ENCODE assay signal across 24 cellular contexts in genomic region chr4:98509641-98510170, GRCh38.
A peak's percentile ranks its signal among the peaks of the same experiment; 100 is the strongest.
DNase-seq lines count a peak whose midpoint lies in the region; ATAC-seq and TF ChIP-seq lines count a peak whose summit lies in the region.
"Had no signal": no experiment of that assay in that cellular context is flagged by ENCODE, and none has a peak within 500 bp of the region (broad histone marks: within the 10 kb centered on the region; RNA-seq: fewer than 3 reads in every experiment).

No MANE protein-coding gene starts in this region.

- dilution Hi-C loops in mammary epithelial cell (cut with HindIII; ENCODE audit: low sequenced_read_pairs), result no loop called here

- in situ Hi-C loops in mammary epithelial cell (cut with MboI; ENCODE audit: low sequenced_read_pairs in 2 of 2) (no loop called here), brain microvascular endothelial cell (cut with HindIII; ENCODE audit: low pct_ligation_motif_present, low sequenced_read_pairs) (no loop called here)

- TF ChIP-seq POLR2A in breast epithelium (IDR thresholded peaks at IDR 0.05), result no peak

- no peak for ATAC-seq in HG03135 (IDR thresholded peaks at IDR 0.05; ENCODE audit: unreplicated experiment)
- ATAC-seq: lower lobe of right lung, T-helper 17 cell had no signal

- no peaks in the 10 kb centered on the region for H3K9me3 Mint-ChIP-seq in nephron
- H3K9me3 Mint-ChIP-seq in activated naive CD4-positive, alpha-beta T cell treated with anti-CD3 and anti-CD28 coated beads, Interleukin-2, amount 10 ng/mL, durations not matched to agents 7 days and 5 days, result no peaks in the 10 kb centered on the region
- H3K9me3 Mint-ChIP-seq in CD4-positive, alpha-beta memory T cell, result no peaks in the 10 kb centered on the region
- H3K9me3 Mint-ChIP-seq: CD4-positive, alpha-beta T cell; central memory CD8-positive, alpha-beta T cell; stimulated activated naive CD8-positive, alpha-beta T cell treated with anti-CD3 and anti-CD28 coated beads, Interleukin-15, Interleukin-2, amounts not matched to agents 100 ng/mL and 50 ng/mL, for 24 hours had no signal

- H3K36me3 Mint-ChIP-seq in nephron (ENCODE audit: low read depth), result no peaks in the 10 kb centered on the region
- H3K36me3 Mint-ChIP-seq in activated naive CD4-positive, alpha-beta T cell treated with anti-CD3 and anti-CD28 coated beads, Interleukin-2, amount 10 ng/mL, durations not matched to agents 7 days and 5 days, result peaks cover 7% of the 10 kb centered on the region
- peaks cover 12 to 16% of the 10 kb centered on the region in 2 donors for H3K36me3 Mint-ChIP-seq in CD4-positive, alpha-beta memory T cell

- H3K27ac Mint-ChIP-seq in nephron, result peak overlapping the region; percentile 37 to 98 (median 95)
- no peak overlapping the region for H3K27ac Mint-ChIP-seq in activated naive CD4-positive, alpha-beta T cell treated with anti-CD3 and anti-CD28 coated beads, Interleukin-2, amount 10 ng/mL, durations not matched to agents 7 days and 5 days
- peak overlapping the region in 1 of 7 donors; percentile 25 for H3K27ac Mint-ChIP-seq in CD4-positive, alpha-beta memory T cell
- H3K27ac Mint-ChIP-seq: CD4-positive, alpha-beta T cell; T-helper 17 cell had no signal

- CTCF ChIA-PET in mammary epithelial cell (lab: Charles Lee; ENCODE audit: low non-redundant PET), result no interaction called here
- CTCF ChIA-PET in activated naive CD4-positive, alpha-beta T cell treated with anti-CD3 and anti-CD28 coated beads, Interleukin-2, amount 10 ng/mL, durations not matched to agents 7 days and 5 days (lab: Charles Lee), result interaction anchor here (1.2 kb wide), 1 partner anchor 31 kb away, joined by 5 read pairs; no protein-coding TSS in a partner anchor
- CTCF ChIA-PET in CD4-positive, alpha-beta memory T cell (lab: Charles Lee; ENCODE audit: partially characterized antibody), result interaction anchor here (1.8 kb wide), 1 partner anchor 18 kb away, joined by 6 read pairs; no protein-coding TSS in a partner anchor

- H3K27me3 Mint-ChIP-seq in nephron (ENCODE audit: low read depth), result no peaks in the 10 kb centered on the region
- H3K27me3 Mint-ChIP-seq in activated naive CD4-positive, alpha-beta T cell treated with anti-CD3 and anti-CD28 coated beads, Interleukin-2, amount 10 ng/mL, durations not matched to agents 7 days and 5 days, result no peaks in the 10 kb centered on the region
- no peaks in the 10 kb centered on the region for H3K27me3 Mint-ChIP-seq in CD4-positive, alpha-beta memory T cell
- H3K27me3 Mint-ChIP-seq: CD4-positive, alpha-beta T cell; central memory CD8-positive, alpha-beta T cell; stimulated activated naive CD8-positive, alpha-beta T cell treated with anti-CD3 and anti-CD28 coated beads, Interleukin-15, Interleukin-2, amounts not matched to agents 100 ng/mL and 50 ng/mL, for 24 hours; T-helper 17 cell had no signal

- no peak for DNase-seq in breast epithelium (ENCODE audit: low spot score in 2 of 2)
- DNase-seq in mammary epithelial cell, result no peak
- no peak for DNase-seq in brain microvascular endothelial cell
- DNase-seq in activated naive CD4-positive, alpha-beta T cell treated with anti-CD3 and anti-CD28 coated beads, Interleukin-2, amount 10 ng/mL, durations not matched to agents 7 days and 5 days, result no peak
- no peak for DNase-seq in SKM-1 treated with dmso at 0.1 percent for 144 hours (lab: John Stamatoyannopoulos, UW; ENCODE audit: unreplicated experiment)
- no peak for DNase-seq in CD4-positive, alpha-beta memory T cell
- DNase-seq: activated T-cell treated with anti-CD3 and anti-CD28 coated beads, Interleukin-2, amount 50 U/mL, for 48 hours; CD4-positive, alpha-beta T cell; DMS153; effector CD8-positive, alpha-beta T cell; GF-D8; hippocampal formation; lower lobe of right lung; NCI-H1105 treated with DMSO at 0.1 percent for 48 hours; NCI-H526; OCI-M1; SHP77 treated with DMSO at 0.1 percent for 48 hours; T-helper 17 cell; upper lobe of left lung had no signal

- TF ChIP-seq CTCF in breast epithelium (IDR thresholded peaks at IDR 0.05) (no peak), mammary epithelial cell (conservative IDR thresholded peaks at IDR 0.05 in 1 of 2, IDR thresholded peaks at IDR 0.05 in 1 of 2; ENCODE audit: extremely low read depth in 1 of 2, insufficient read depth in 1 of 2, low read depth in 1 of 2, low read length in 2 of 2) (no peak), brain microvascular endothelial cell (IDR thresholded peaks at IDR 0.05; ENCODE audit: low read depth, low read length, missing control alignments) (no peak), nephron (IDR thresholded peaks at IDR 0.05; ENCODE audit: unreplicated experiment in 3 of 3) (no peak)

- H3K9me3 ChIP-seq in breast epithelium (no peaks in the 10 kb centered on the region), mammary epithelial cell (replicated peaks; ENCODE audit: insufficient read depth, low read length) (no peaks in the 10 kb centered on the region)
- H3K9me3 ChIP-seq in CD4-positive, alpha-beta memory T cell (ENCODE audit: control insufficient read depth in 1 of 2, low read length in 2 of 2), result no peaks in the 10 kb centered on the region
- H3K9me3 ChIP-seq: lower lobe of right lung, upper lobe of left lung had no signal

- H2AFZ ChIP-seq in mammary epithelial cell (ENCODE audit: low read depth, low read length), result no peak overlapping the region

- H4K20me1 ChIP-seq in mammary epithelial cell (ENCODE audit: insufficient read depth, low read length), result no peaks in the 10 kb centered on the region

- H3K36me3 ChIP-seq in breast epithelium (no peaks in the 10 kb centered on the region), mammary epithelial cell (ENCODE audit: insufficient read depth, low read length) (no peaks in the 10 kb centered on the region), brain microvascular endothelial cell (replicated peaks) (no peaks in the 10 kb centered on the region)
- no peaks in the 10 kb centered on the region for H3K36me3 ChIP-seq in CD4-positive, alpha-beta memory T cell (ENCODE audit: insufficient read depth, low read length)
- H3K36me3 ChIP-seq: lower lobe of right lung, upper lobe of left lung had no signal

- H3K27me3 ChIP-seq in breast epithelium (no peaks in the 10 kb centered on the region), mammary epithelial cell (ENCODE audit: insufficient read depth, low read length) (no peaks in the 10 kb centered on the region), brain microvascular endothelial cell (replicated peaks) (no peaks in the 10 kb centered on the region)
- no peaks in the 10 kb centered on the region for H3K27me3 ChIP-seq in CD4-positive, alpha-beta memory T cell (ENCODE audit: insufficient read depth, low read length)
- H3K27me3 ChIP-seq: upper lobe of left lung had no signal

- H3K79me2 ChIP-seq in mammary epithelial cell (ENCODE audit: insufficient read depth, low read length), result peaks cover 46% of the 10 kb centered on the region

- H3K9ac ChIP-seq in mammary epithelial cell (ENCODE audit: insufficient read depth, low read length), result no peak overlapping the region

- H3K27ac ChIP-seq in breast epithelium (peak overlapping the region; percentile 45 to 74), mammary epithelial cell (ENCODE audit: insufficient read depth, low read depth, low read length) (no peak overlapping the region), brain microvascular endothelial cell (peak overlapping the region; percentile 62)
- H3K27ac ChIP-seq in CD4-positive, alpha-beta memory T cell (ENCODE audit: low read depth, low read length), result no peak overlapping the region
- H3K27ac ChIP-seq: lower lobe of right lung, upper lobe of left lung, VCaP had no signal

- POLR2A ChIA-PET in CD4-positive, alpha-beta memory T cell (lab: Charles Lee; ENCODE audit: partially characterized antibody), result no interaction called here

- WGBS in mammary epithelial cell (ENCODE audit: low coverage, missing lambda C conversion rate), result 92% methylated on average over 4 of the region's 6 CpGs

- BruUV-seq in mammary epithelial cell (replicated peaks; lab: Mats Ljungman, UMichigan), result no TSS peak

- intact Hi-C loops in breast epithelium (cut with DNase I; ENCODE audit: low total_unique reads), result no loop called here
- intact Hi-C loops in mammary epithelial cell (cut with micrococcal nuclease), result no loop called here
- intact Hi-C loops in CD4-positive, alpha-beta memory T cell (cut with micrococcal nuclease), result no loop called here

- H3K4me3 ChIP-seq in breast epithelium (no peak overlapping the region), mammary epithelial cell (replicated peaks in 1 of 3; ENCODE audit: insufficient read depth in 1 of 3, low read depth in 2 of 3, low read length in 3 of 3) (no peak overlapping the region), brain microvascular endothelial cell (ENCODE audit: low read depth, low read length) (no peak overlapping the region)
- no peak overlapping the region for H3K4me3 ChIP-seq in CD4-positive, alpha-beta memory T cell (ENCODE audit: low read length in 2 of 2)
- H3K4me3 ChIP-seq: lower lobe of right lung, upper lobe of left lung had no signal

- H3K4me1 Mint-ChIP-seq in nephron, result peaks cover 44% of the 10 kb centered on the region
- H3K4me1 Mint-ChIP-seq in activated naive CD4-positive, alpha-beta T cell treated with anti-CD3 and anti-CD28 coated beads, Interleukin-2, amount 10 ng/mL, durations not matched to agents 7 days and 5 days, result peaks cover 16% of the 10 kb centered on the region
- H3K4me1 Mint-ChIP-seq in CD4-positive, alpha-beta memory T cell, result peaks cover 20 to 47% (median 34%) of the 10 kb centered on the region in 4 donors

- H3K4me2 ChIP-seq in mammary epithelial cell (ENCODE audit: insufficient read depth, low read depth, low read length), result no peak overlapping the region

- H3K4me3 Mint-ChIP-seq in nephron, result peak overlapping the region in 2 of 3 experiments; percentile 5 to 6
- no peak overlapping the region for H3K4me3 Mint-ChIP-seq in activated naive CD4-positive, alpha-beta T cell treated with anti-CD3 and anti-CD28 coated beads, Interleukin-2, amount 10 ng/mL, durations not matched to agents 7 days and 5 days
- H3K4me3 Mint-ChIP-seq in CD4-positive, alpha-beta memory T cell, result no peak overlapping the region
- H3K4me3 Mint-ChIP-seq: CD4-positive, alpha-beta T cell; central memory CD8-positive, alpha-beta T cell; stimulated activated naive CD8-positive, alpha-beta T cell treated with anti-CD3 and anti-CD28 coated beads, Interleukin-15, Interleukin-2, amounts not matched to agents 100 ng/mL and 50 ng/mL, for 24 hours; T-helper 17 cell had no signal

- H3K4me1 ChIP-seq in breast epithelium (no peaks in the 10 kb centered on the region), mammary epithelial cell (ENCODE audit: insufficient read depth, low read length) (peaks cover 18% of the 10 kb centered on the region)
- peaks cover 12% of the 10 kb centered on the region for H3K4me1 ChIP-seq in CD4-positive, alpha-beta memory T cell (ENCODE audit: insufficient read depth, low read length)
- H3K4me1 ChIP-seq: upper lobe of left lung had no signal

Comparison
In these comparisons a context has a peak if more than half of its experiments do, and no peak if none do; other contexts are left out.
1. H3K27ac ChIP-seq: peak in breast epithelium (2 of 2) and brain microvascular endothelial cell (single experiment); none in mammary epithelial cell (single experiment) and CD4-positive, alpha-beta memory T cell (single experiment).
2. H3K4me3 Mint-ChIP-seq: peak in nephron (2 of 3); none in activated naive CD4-positive, alpha-beta T cell treated with anti-CD3 and anti-CD28 coated beads, Interleukin-2, amount 10 ng/mL, durations not matched to agents 7 days and 5 days (single experiment) and CD4-positive, alpha-beta memory T cell (0 of 8).